8 cellular contexts compared by ENCODE assay signal in the genomic region with DNA sequence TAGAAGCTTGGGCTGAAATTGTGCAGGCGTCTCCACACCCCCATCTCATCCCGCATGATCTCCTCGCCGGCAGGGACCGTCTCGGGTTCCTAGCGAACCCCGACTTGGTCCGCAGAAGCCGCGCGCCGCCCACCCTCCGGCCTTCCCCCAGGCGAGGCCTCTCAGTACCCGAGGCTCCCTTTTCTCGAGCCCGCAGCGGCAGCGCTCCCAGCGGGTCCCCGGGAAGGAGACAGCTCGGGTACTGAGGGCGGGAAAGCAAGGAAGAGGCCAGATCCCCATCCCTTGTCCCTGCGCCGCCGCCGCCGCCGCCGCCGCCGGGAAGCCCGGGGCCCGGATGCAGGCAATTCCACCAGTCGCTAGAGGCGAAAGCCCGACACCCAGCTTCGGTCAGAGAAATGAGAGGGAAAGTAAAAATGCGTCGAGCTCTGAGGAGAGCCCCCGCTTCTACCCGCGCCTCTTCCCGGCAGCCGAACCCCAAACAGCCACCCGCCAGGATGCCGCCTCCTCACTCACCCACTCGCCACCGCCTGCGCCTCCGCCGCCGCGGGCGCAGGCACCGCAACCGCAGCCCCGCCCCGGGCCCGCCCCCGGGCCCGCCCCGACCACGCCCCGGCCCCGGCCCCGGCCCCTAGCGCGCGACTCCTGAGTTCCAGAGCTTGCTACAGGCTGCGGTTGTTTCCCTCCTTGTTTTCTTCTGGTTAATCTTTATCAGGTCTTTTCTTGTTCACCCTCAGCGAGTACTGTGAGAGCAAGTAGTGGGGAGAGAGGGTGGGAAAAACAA. TPM values are rescaled to one million over a fixed set of nuclear protein-coding genes. Genes with fewer than 3 reads are reported as not detected.
DNase-seq lines count a peak whose midpoint lies in the region; ATAC-seq and TF ChIP-seq lines count a peak whose summit lies in the region.

A gene with protein sequence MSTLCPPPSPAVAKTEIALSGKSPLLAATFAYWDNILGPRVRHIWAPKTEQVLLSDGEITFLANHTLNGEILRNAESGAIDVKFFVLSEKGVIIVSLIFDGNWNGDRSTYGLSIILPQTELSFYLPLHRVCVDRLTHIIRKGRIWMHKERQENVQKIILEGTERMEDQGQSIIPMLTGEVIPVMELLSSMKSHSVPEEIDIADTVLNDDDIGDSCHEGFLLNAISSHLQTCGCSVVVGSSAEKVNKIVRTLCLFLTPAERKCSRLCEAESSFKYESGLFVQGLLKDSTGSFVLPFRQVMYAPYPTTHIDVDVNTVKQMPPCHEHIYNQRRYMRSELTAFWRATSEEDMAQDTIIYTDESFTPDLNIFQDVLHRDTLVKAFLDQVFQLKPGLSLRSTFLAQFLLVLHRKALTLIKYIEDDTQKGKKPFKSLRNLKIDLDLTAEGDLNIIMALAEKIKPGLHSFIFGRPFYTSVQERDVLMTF (minus strand): TSS at position 564 of the 781 bp plus-strand sequence. CDS start 6,361 bp downstream, outside the sequence.

- TF ChIP-seq CTCF in endodermal cell (conservative IDR thresholded peaks at IDR 0.05) = peak; percentile 16

- H3K36me3 ChIP-seq in endodermal cell (ENCODE audit: control insufficient read depth, insufficient read depth, low read length) (no peaks in the 10 kb centered on the region), muscle layer of duodenum (ENCODE audit: control insufficient read depth in 1 of 2, insufficient read depth in 2 of 2, low read length in 2 of 2) (no peaks in the 10 kb centered on the region)

- H3K9ac ChIP-seq in endodermal cell (ENCODE audit: extremely low read depth, low read length, poor library complexity, severe bottlenecking) = peak within 1 kb of the TSS; percentile 59

- H3K9me3 ChIP-seq in endodermal cell (ENCODE audit: control insufficient read depth, low read length) = peaks cover 1% of the 10 kb centered on the region
- H3K9me3 ChIP-seq in muscle layer of duodenum (ENCODE audit: control insufficient read depth in 1 of 2, low read length in 2 of 2) = no peaks in the 10 kb centered on the region

- H3K27me3 Mint-ChIP-seq in endodermal cell (ENCODE audit: insufficient read depth) = peaks cover 5% of the 10 kb centered on the region

- peaks cover 15% of the 10 kb centered on the region for H3K4me1 Mint-ChIP-seq in endodermal cell

- 0 to 1% methylated on average over 1 to 55 of the region's 73 CpGs for WGBS in endodermal cell (ENCODE audit: insufficient coverage in 1 of 2, insufficient read length in 1 of 2), 2 experiments

- H3K4me1 ChIP-seq in endodermal cell (ENCODE audit: control insufficient read depth, insufficient read depth, low read length) = no peaks in the 10 kb centered on the region
- H3K4me1 ChIP-seq in muscle layer of duodenum (ENCODE audit: control insufficient read depth in 1 of 2, insufficient read depth in 2 of 2, low read length in 2 of 2) = peaks cover 7 to 11% of the 10 kb centered on the region in 2 donors

- H3K4me3 Mint-ChIP-seq in endodermal cell = peak within 1 kb of the TSS; percentile 88

- H3K27me3 ChIP-seq in endodermal cell (ENCODE audit: control insufficient read depth, insufficient read depth, low read length, poor library complexity, severe bottlenecking) = no peaks in the 10 kb centered on the region
- H3K27me3 ChIP-seq in muscle layer of duodenum (ENCODE audit: low read depth, low read length) = no peaks in the 10 kb centered on the region

- H3K27ac Mint-ChIP-seq in endodermal cell = peak within 1 kb of the TSS; percentile 99

- H3K36me3 Mint-ChIP-seq in endodermal cell (ENCODE audit: low read depth) = no peaks in the 10 kb centered on the region

- DNase-seq in 8988T (peak; percentile 46), NCI-H2107 (lab: John Stamatoyannopoulos, UW) (peak; percentile 53), endodermal cell (peak; percentile 93)
- DNase-seq in activated CD8-positive, alpha-beta memory T cell treated with anti-CD3 and anti-CD28 coated beads for 4 hours (ENCODE audit: low read depth in 2 of 2) = peak; percentile 77 to 81
- DNase-seq in stimulated activated CD8-positive, alpha-beta memory T cell treated with anti-CD3 and anti-CD28 coated beads, Interleukin-7, amount 100 ng/mL, for 48 hours (ENCODE audit: extremely low read depth in 1 of 2, low read depth in 1 of 2) = peak; percentile 74 to 77

- H3K4me3 ChIP-seq in endodermal cell (ENCODE audit: low read length) (peak within 1 kb of the TSS; percentile 96), muscle layer of duodenum (ENCODE audit: low read depth in 1 of 2, low read length in 2 of 2) (peak within 1 kb of the TSS; percentile 79 to 89)

- peaks cover 5% of the 10 kb centered on the region for H3K9me3 Mint-ChIP-seq in endodermal cell

- ATAC-seq in GM18499 (IDR thresholded peaks at IDR 0.05; ENCODE audit: insufficient read depth, unreplicated experiment) (peak; percentile 19), HG02870 (IDR thresholded peaks at IDR 0.05; ENCODE audit: unreplicated experiment) (peak; percentile 49)

- H3K27ac ChIP-seq in endodermal cell (ENCODE audit: low read depth, low read length) (peak within 1 kb of the TSS; percentile 92), muscle layer of duodenum (ENCODE audit: low read length) (peak within 1 kb of the TSS; percentile 87)

RNA-seq across cellular contexts. Expression of the gene that starts here (rescaled TPM):
- 10 to 100 TPM; 19.4 to 26.4 TPM for total RNA-seq in endodermal cell
- polyA plus RNA-seq in endodermal cell (2013, experiment 1 of 2) = 30.0 TPM
- 27.4 TPM for polyA plus RNA-seq in endodermal cell (2013, experiment 2 of 2)

Comparison
In these comparisons a context has a peak if more than half of its experiments do, and no peak if none do; other contexts are left out.
1. Peak in every context shown above with its lines: DNase-seq, ATAC-seq, H3K4me3 ChIP-seq and H3K27ac ChIP-seq.